Comparison of ENCODE assay signal across 8 cellular contexts in the genomic region with DNA sequence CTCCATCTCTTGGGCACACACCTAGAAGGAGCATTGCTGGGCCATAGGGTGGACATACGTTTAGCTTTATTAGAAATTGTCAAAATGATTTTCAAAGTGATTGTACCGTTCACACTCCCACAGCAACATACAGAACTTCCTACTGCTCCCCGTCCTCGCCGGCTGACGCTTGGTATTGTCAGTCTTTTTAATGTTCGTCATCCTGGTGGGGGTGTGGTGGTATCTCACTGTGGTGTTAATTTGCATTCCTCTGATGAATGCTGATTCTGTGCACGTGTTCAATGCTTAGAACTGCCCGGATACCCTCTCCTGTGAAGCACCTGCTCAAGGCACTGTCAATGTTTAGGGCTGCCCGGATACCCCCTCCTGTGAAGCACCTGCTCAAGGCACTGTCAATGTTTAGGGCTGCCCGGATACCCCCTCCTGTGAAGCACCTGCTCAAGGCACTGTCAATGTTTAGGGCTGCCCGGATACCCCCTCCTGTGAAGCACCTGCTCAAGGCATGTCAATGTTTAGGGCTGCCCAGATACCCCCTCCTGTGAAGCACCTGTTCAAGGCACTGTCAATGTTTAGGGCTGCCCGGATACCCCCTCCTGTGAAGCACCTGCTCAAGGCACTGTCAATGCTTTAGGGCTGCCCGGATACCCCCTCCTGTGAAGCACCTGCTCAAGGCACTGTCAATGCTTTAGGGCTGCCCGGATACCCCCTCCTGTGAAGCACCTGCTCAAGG. TPM values are rescaled to one million over a fixed set of nuclear protein-coding genes. Genes with fewer than 3 reads are reported as not detected.
DNase-seq lines count a peak whose midpoint lies in the region; ATAC-seq and TF ChIP-seq lines count a peak whose summit lies in the region.
"Not testable (repeated sequence)": the region's sequence is repeated elsewhere in the genome, so short reads cannot be mapped to it uniquely, and the experiment has no call there.
"Had no signal": no experiment of that assay in that cellular context is flagged by ENCODE, and none has a peak within 500 bp of the region (broad histone marks: within the 10 kb centered on the region; RNA-seq: fewer than 3 reads in every experiment).

No MANE protein-coding gene starts in this region.

- not testable (repeated sequence) for H3K4me1 Mint-ChIP-seq in WTC11
- H3K4me1 Mint-ChIP-seq in central memory CD8-positive, alpha-beta T cell: peaks cover 10% of the 10 kb centered on the region
- peaks cover 13 to 20% (median 15%) of the 10 kb centered on the region in 4 donors for H3K4me1 Mint-ChIP-seq in naive thymus-derived CD8-positive, alpha-beta T cell

- peak; percentile 32 for DNase-seq in DMS53 (lab: John Stamatoyannopoulos, UW)
- DNase-seq in NCI-H2171 treated with DMSO at 0.1 percent for 48 hours (lab: John Stamatoyannopoulos, UW): peak; percentile 86
- DNase-seq in RPMI8226: peak; percentile 49
- peak; percentile 7 for DNase-seq in WTC11 (ENCODE audit: low spot score)
- peak; percentile 28 for DNase-seq in activated CD8-positive, alpha-beta memory T cell treated with anti-CD3 and anti-CD28 coated beads, Interleukin-2, amount 50 U/mL, for 4 hours
- not testable (repeated sequence) for DNase-seq in central memory CD8-positive, alpha-beta T cell (ENCODE audit: low spot score in 2 of 2)
- peak in 5 of 10 donors; percentile 30 to 61 (median 53) for DNase-seq in naive thymus-derived CD8-positive, alpha-beta T cell

- H3K27me3 Mint-ChIP-seq in WTC11 (ENCODE audit: low read depth); naive thymus-derived CD8-positive, alpha-beta T cell: not testable (repeated sequence)
- peaks cover 22% of the 10 kb centered on the region for H3K27me3 Mint-ChIP-seq in central memory CD8-positive, alpha-beta T cell

- not testable (repeated sequence) for ATAC-seq in WTC11
- ATAC-seq in central memory CD8-positive, alpha-beta T cell (replicated peaks; ENCODE audit: extremely low read depth, poor library complexity, severe bottlenecking): peak; percentile 64
- peak; percentile 63 to 87 for ATAC-seq in naive thymus-derived CD8-positive, alpha-beta T cell

- POLR2A ChIA-PET in WTC11 (lab: Charles Lee); naive thymus-derived CD8-positive, alpha-beta T cell (lab: Charles Lee): not testable (repeated sequence)

- not testable (repeated sequence) for TF ChIP-seq CTCF in WTC11 (IDR thresholded peaks at IDR 0.05)

- H3K9me3 Mint-ChIP-seq in WTC11; central memory CD8-positive, alpha-beta T cell; naive thymus-derived CD8-positive, alpha-beta T cell: not testable (repeated sequence)

- CTCF ChIA-PET in WTC11 (lab: Charles Lee): interaction anchor here (1.1 kb wide), 1 partner anchor 13 kb away, joined by 3 read pairs; no protein-coding TSS in a partner anchor

- not testable (repeated sequence) for H3K36me3 Mint-ChIP-seq in WTC11; central memory CD8-positive, alpha-beta T cell (ENCODE audit: insufficient read depth)
- H3K36me3 Mint-ChIP-seq in naive thymus-derived CD8-positive, alpha-beta T cell: peaks cover 0 to 10% (median 4%) of the 10 kb centered on the region in 3 donors

- not testable (repeated sequence) for H3K4me3 Mint-ChIP-seq in WTC11; central memory CD8-positive, alpha-beta T cell
- H3K4me3 Mint-ChIP-seq in naive thymus-derived CD8-positive, alpha-beta T cell: peak overlapping the region in 4 of 10 donors; percentile 12 to 20 (median 16)

- not testable (repeated sequence) for H3K27ac Mint-ChIP-seq in WTC11; central memory CD8-positive, alpha-beta T cell (ENCODE audit: low read depth)
- peak overlapping the region in 6 of 10 donors; percentile 50 to 87 (median 75) for H3K27ac Mint-ChIP-seq in naive thymus-derived CD8-positive, alpha-beta T cell

RNA-seq across cellular contexts. Expression of a gene that starts 34.6 kb away (rescaled TPM):
- total RNA-seq in WTC11 (2021): 8.5 to 14.0 TPM (median 11.8 TPM) in 3 replicates
- total RNA-seq in naive thymus-derived CD8-positive, alpha-beta T cell: under 1 TPM in 1 of 2 experiments, not detected in 1; 0.47 TPM
- polyA plus RNA-seq in naive thymus-derived CD8-positive, alpha-beta T cell: 1 to 10 TPM in 2 of 3 donors, under 1 TPM in 1; 0.82 to 2.3 (median 1.1) TPM
- total RNA-seq: HT-29 had no signal
